Comparison of ENCODE assay signal across 27 cellular contexts in the genomic region with DNA sequence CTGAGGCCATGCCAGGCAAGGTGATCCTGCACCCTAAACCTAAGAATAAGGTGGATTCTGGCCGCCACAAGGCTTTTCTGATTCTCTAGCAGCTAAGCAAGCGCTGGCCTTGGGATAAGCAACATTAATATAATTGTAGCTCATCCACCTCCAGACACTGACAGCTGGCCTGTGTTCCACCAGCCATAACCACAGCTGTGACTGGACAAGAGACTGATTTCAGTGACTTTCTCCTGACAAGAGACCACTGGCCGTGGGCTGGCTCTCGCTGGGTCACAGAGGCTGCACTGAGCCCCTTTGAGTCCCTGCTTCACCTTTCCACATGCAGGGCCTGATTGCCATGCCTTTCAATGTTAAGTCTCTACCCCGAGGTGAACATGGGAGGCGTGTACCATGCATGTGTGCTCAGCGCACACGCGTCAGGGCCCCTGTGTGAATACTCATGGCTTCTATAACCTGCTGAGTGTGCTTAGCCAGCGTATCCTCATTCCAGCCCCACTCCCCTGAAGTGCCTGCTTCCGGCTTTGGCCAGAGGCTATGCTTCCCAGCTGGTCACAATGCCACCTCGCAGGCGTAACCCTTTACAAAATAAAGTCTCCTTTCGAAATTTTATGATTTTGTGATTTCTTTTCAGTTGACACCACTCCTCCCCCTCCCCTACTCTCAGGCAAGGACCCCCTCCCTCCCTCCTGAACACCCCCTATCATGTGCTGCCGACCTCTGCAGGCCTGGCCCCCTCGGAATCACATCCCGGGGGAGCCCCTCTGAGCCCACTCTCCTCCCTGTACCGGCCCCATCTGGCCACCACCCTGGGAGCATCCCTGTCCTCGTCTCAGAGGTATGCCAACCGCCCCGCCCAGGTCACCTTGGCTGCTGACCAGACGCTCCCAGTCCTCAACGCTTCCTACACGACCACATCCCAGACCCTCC.
A peak's percentile ranks its signal among the peaks of the same experiment; 100 is the strongest.
DNase-seq lines count a peak whose midpoint lies in the region; ATAC-seq and TF ChIP-seq lines count a peak whose summit lies in the region.
"Had no signal": no experiment of that assay in that cellular context is flagged by ENCODE, and none has a peak within 500 bp of the region (broad histone marks: within the 10 kb centered on the region; RNA-seq: fewer than 3 reads in every experiment).

No MANE protein-coding gene starts in this region.

- H4K12ac ChIP-seq in trophoblast cell (ENCODE audit: low read depth, low read length): no peak overlapping the region

- no peak overlapping the region for H2BK5ac ChIP-seq in trophoblast cell (ENCODE audit: low read depth, low read length, poor library complexity)

- H3K27me3 ChIP-seq in trophoblast cell (ENCODE audit: insufficient read depth, low read length): no peaks in the 10 kb centered on the region
- H3K27me3 ChIP-seq: brain microvascular endothelial cell, colonic mucosa, uterus had no signal

- no peak overlapping the region for H3K9ac ChIP-seq in trophoblast cell (ENCODE audit: low read length)

- no peak for TF ChIP-seq CTCF in glutamatergic neuron (IDR thresholded peaks at IDR 0.05; ENCODE audit: partially characterized antibody, unreplicated experiment)

- no peak overlapping the region for H3K4me3 ChIP-seq in trophoblast cell (ENCODE audit: low read depth, low read length)
- H3K4me3 ChIP-seq: colonic mucosa, esophagus squamous epithelium, gastrocnemius medialis, HAP-1, K562, SK-N-MC, uterus had no signal

- no peak overlapping the region for H3K23ac ChIP-seq in trophoblast cell (ENCODE audit: low read length)

- peaks cover 2% of the 10 kb centered on the region for H3K27me3 Mint-ChIP-seq in glutamatergic neuron (ENCODE audit: unreplicated experiment)

- no peaks in the 10 kb centered on the region for H3K9me3 ChIP-seq in trophoblast cell (ENCODE audit: insufficient read depth, low read depth, low read length)
- H3K9me3 ChIP-seq: colonic mucosa, esophagus squamous epithelium, gastrocnemius medialis, HAP-1, uterus had no signal

- no peak overlapping the region for H3K4me2 ChIP-seq in trophoblast cell (ENCODE audit: low read length)

- H2AK5ac ChIP-seq in trophoblast cell (ENCODE audit: low read length): no peak overlapping the region

- no peak overlapping the region for H4K8ac ChIP-seq in trophoblast cell (ENCODE audit: low read depth, low read length)

- H3K79me2 ChIP-seq in trophoblast cell (ENCODE audit: control insufficient read depth, insufficient read depth, low read length, poor library complexity): no peaks in the 10 kb centered on the region

- no peak overlapping the region for H2AFZ ChIP-seq in trophoblast cell (ENCODE audit: insufficient read depth, low read length, poor library complexity)

- peaks cover 2% of the 10 kb centered on the region for H3K79me1 ChIP-seq in trophoblast cell (ENCODE audit: low read length)

- H3K4ac ChIP-seq in trophoblast cell (ENCODE audit: low read depth, low read length): no peak overlapping the region

- no peak overlapping the region for H4K91ac ChIP-seq in trophoblast cell (ENCODE audit: low read depth, low read length)

- H3K4me1 Mint-ChIP-seq in glutamatergic neuron (ENCODE audit: low read depth, unreplicated experiment): peaks cover 22% of the 10 kb centered on the region
- H3K4me1 Mint-ChIP-seq: activated naive CD8-positive, alpha-beta T cell treated with anti-CD3 and anti-CD28 coated beads, Interleukin-2, amount 50 U/mL, for 24 hours; memory B cell had no signal

- peak overlapping the region; percentile 34 for H3K27ac Mint-ChIP-seq in glutamatergic neuron (ENCODE audit: unreplicated experiment)
- H3K27ac Mint-ChIP-seq: activated naive CD8-positive, alpha-beta T cell treated with anti-CD3 and anti-CD28 coated beads, Interleukin-2, amount 50 U/mL, for 24 hours; memory B cell; T-helper 2 cell treated with Interferon-gamma antibody and Interleukin-4, amounts not matched to agents 5 μg/mL and 100 μg/mL, for 36 hours had no signal

- WGBS in trophoblast cell (ENCODE audit: extremely low coverage, insufficient coverage, insufficient read length): no CpG with 5 or more reads among the region's 24 CpGs

- peaks cover 17 to 21% of the 10 kb centered on the region in 2 experiments for H3K4me1 ChIP-seq in trophoblast cell (ENCODE audit: control insufficient read depth in 1 of 2, insufficient read depth in 2 of 2, low read length in 2 of 2)
- H3K4me1 ChIP-seq: colonic mucosa, gastrocnemius medialis, HAP-1, uterus had no signal

- peak; percentile 34 to 44 for DNase-seq in SHP77 (lab: John Stamatoyannopoulos, UW)
- DNase-seq in SHP77 treated with DMSO at 0.1 percent for 48 hours (lab: John Stamatoyannopoulos, UW): no peak
- peak; percentile 90 for DNase-seq in NCI-H510A (lab: John Stamatoyannopoulos, UW)
- DNase-seq in glutamatergic neuron: peak; percentile 20
- DNase-seq in trophoblast cell: peak in 1 of 2 donors; percentile 9
- no peak for DNase-seq in activated CD4-positive, alpha-beta T cell treated with anti-CD3 and anti-CD28 coated beads, Interleukin-2, amount 50 U/mL, for 4 hours
- DNase-seq in stimulated activated CD4-positive, alpha-beta T cell treated with anti-CD3 and anti-CD28 coated beads, Interleukin-4, amount 100 ng/mL, for 4 hours: no peak
- DNase-seq: ACHN; activated CD4-positive, alpha-beta T cell treated with anti-CD3 and anti-CD28 coated beads, Interleukin-2, amount 50 U/mL, for 48 hours; activated CD8-positive, alpha-beta memory T cell treated with anti-CD3 and anti-CD28 coated beads, Interleukin-2, amount 50 U/mL, for 48 hours; activated naive CD8-positive, alpha-beta T cell treated with anti-CD3 and anti-CD28 coated beads, Interleukin-2, amount 50 U/mL, for 24 hours; brain microvascular endothelial cell; colonic mucosa; esophagus squamous epithelium; gastrocnemius medialis; MM.1S; NCI-H1436 treated with DMSO at 0.1 percent for 48 hours; NCI-H2171 treated with DMSO at 0.1 percent for 48 hours; substantia nigra; uterus had no signal

- H2BK120ac ChIP-seq in trophoblast cell (ENCODE audit: insufficient read depth, low read length, poor library complexity): peak overlapping the region; percentile 26

- no peak overlapping the region for H3K18ac ChIP-seq in trophoblast cell (ENCODE audit: low read length)

- H3K36me3 ChIP-seq in trophoblast cell (ENCODE audit: control insufficient read depth in 1 of 2, insufficient read depth in 2 of 2, low read length in 2 of 2): no peaks in the 10 kb centered on the region
- H3K36me3 ChIP-seq: brain microvascular endothelial cell, colonic mucosa, esophagus squamous epithelium, gastrocnemius medialis, HAP-1, uterus had no signal

- peaks cover 12% of the 10 kb centered on the region for H3K9me3 Mint-ChIP-seq in glutamatergic neuron (ENCODE audit: unreplicated experiment)

- H3K14ac ChIP-seq in trophoblast cell (ENCODE audit: low read length): peak overlapping the region; percentile 33

- H3K36me3 Mint-ChIP-seq in glutamatergic neuron (ENCODE audit: unreplicated experiment): no peaks in the 10 kb centered on the region
- H3K36me3 Mint-ChIP-seq: memory B cell had no signal

- peak overlapping the region; percentile 5 for H2BK12ac ChIP-seq in trophoblast cell (ENCODE audit: low read length)

- no peak for ATAC-seq in GM21786 (IDR thresholded peaks at IDR 0.05; ENCODE audit: unreplicated experiment)
- ATAC-seq: activated naive CD8-positive, alpha-beta T cell treated with anti-CD3 and anti-CD28 coated beads, Interleukin-2, amount 50 U/mL, for 24 hours; gastrocnemius medialis had no signal

- peak overlapping the region; percentile 46 for H3K4me3 Mint-ChIP-seq in glutamatergic neuron (ENCODE audit: unreplicated experiment)
- H3K4me3 Mint-ChIP-seq: activated naive CD8-positive, alpha-beta T cell treated with anti-CD3 and anti-CD28 coated beads, Interleukin-2, amount 50 U/mL, for 24 hours; memory B cell; T-helper 2 cell treated with Interferon-gamma antibody and Interleukin-4, amounts not matched to agents 5 μg/mL and 100 μg/mL, for 36 hours had no signal

- H3K27ac ChIP-seq in trophoblast cell (ENCODE audit: low read depth, low read length): no peak overlapping the region
- H3K27ac ChIP-seq: brain microvascular endothelial cell, C4-2B, colonic mucosa, esophagus squamous epithelium, gastrocnemius medialis, SK-N-MC, uterus had no signal

Comparison
In these comparisons a context has a peak if more than half of its experiments do, and no peak if none do; other contexts are left out.
1. DNase-seq: peak in SHP77 (2 of 2), NCI-H510A (single experiment) and glutamatergic neuron (single experiment); none in SHP77 treated with DMSO at 0.1 percent for 48 hours (single experiment), activated CD4-positive, alpha-beta T cell treated with anti-CD3 and anti-CD28 coated beads, Interleukin-2, amount 50 U/mL, for 4 hours (0 of 2) and stimulated activated CD4-positive, alpha-beta T cell treated with anti-CD3 and anti-CD28 coated beads, Interleukin-4, amount 100 ng/mL, for 4 hours (0 of 2).